Comparison of ENCODE assay signal across 1 cellular context in genomic region chr1:198890531-198890930, GRCh38.
TF ChIP-seq lines count a peak whose summit lies in the region.

No MANE protein-coding gene starts in this region.

TF ChIP-seq in HEK293, 187 proteins besides CTCF, POLR2A, EP300 and RAD21 (continued from another document):
- peak; percentile 92 for TF ChIP-seq PRDM6 (tag by site-specific recombination; IDR thresholded peaks at IDR 0.05)
